Comparison of ENCODE assay signal across 1 cellular context in genomic region chr17:45247429-45248131, GRCh38.
A peak's percentile ranks its signal among the peaks of the same experiment; 100 is the strongest.
TF ChIP-seq lines count a peak whose summit lies in the region.

No MANE protein-coding gene starts in this region.

TF ChIP-seq in HepG2, 621 proteins besides CTCF, POLR2A, EP300 and RAD21 (continued from another document and continues in another):
- TF ChIP-seq CEBPZ (IDR thresholded peaks at IDR 0.05; ENCODE audit: low read length) (no peak), KDM2A (CRISPR knock-in tag; IDR thresholded peaks at IDR 0.05; ENCODE audit: borderline replicate concordance, low read depth) (peak; percentile 90; the same call in 1 of the 2 replicates), ZNF350 (CRISPR knock-in tag; IDR thresholded peaks at IDR 0.05; ENCODE audit: borderline replicate concordance, low read depth) (peak; percentile 48; the same call in 1 of the 2 replicates), KLF6 (CRISPR knock-in tag; IDR thresholded peaks at IDR 0.05) (no peak), BHLHE40 (IDR thresholded peaks at IDR 0.05; ENCODE audit: low read length) (no peak), ZNF224 (CRISPR knock-in tag; IDR thresholded peaks at IDR 0.05) (no peak), ZNF775 (CRISPR knock-in tag; IDR thresholded peaks at IDR 0.05; ENCODE audit: borderline replicate concordance) (no peak), ONECUT2 (CRISPR knock-in tag; IDR thresholded peaks at IDR 0.05) (peak; percentile 24; the same call in 1 of the 2 replicates), ZFY (CRISPR knock-in tag; IDR thresholded peaks at IDR 0.05) (peak; percentile 50), ZSCAN30 (CRISPR knock-in tag; IDR thresholded peaks at IDR 0.05) (no peak), ZNF10 (CRISPR knock-in tag; IDR thresholded peaks at IDR 0.05; ENCODE audit: borderline replicate concordance, low read depth) (no peak), SMARCE1 (IDR thresholded peaks at IDR 0.05; ENCODE audit: borderline replicate concordance) (no peak), TOPORS (CRISPR knock-in tag; IDR thresholded peaks at IDR 0.05) (0 out of 2 replicates have a peak, but pooled peaks have one; percentile 27), ATM (IDR thresholded peaks at IDR 0.05; ENCODE audit: borderline replicate concordance) (no peak), MBNL3 (CRISPR knock-in tag; conservative IDR thresholded peaks at IDR 0.05) (no peak), FLYWCH1 (CRISPR knock-in tag; IDR thresholded peaks at IDR 0.05) (no peak), SIN3A (IDR thresholded peaks at IDR 0.05; ENCODE audit: borderline replicate concordance, low read depth, low read length) (peak; percentile 57; the same call in 1 of the 2 replicates), ZSCAN29 (CRISPR knock-in tag; conservative IDR thresholded peaks at IDR 0.05) (0 out of 2 replicates have a peak, but pooled peaks have one; percentile 5), ZNF629 (CRISPR knock-in tag; conservative IDR thresholded peaks at IDR 0.05) (no peak), ZSCAN21 (CRISPR knock-in tag; IDR thresholded peaks at IDR 0.05; ENCODE audit: borderline replicate concordance) (peak; percentile 34; the same call in 1 of the 2 replicates), SP140L (CRISPR knock-in tag; IDR thresholded peaks at IDR 0.05; ENCODE audit: borderline replicate concordance) (no peak), DDIT3 (CRISPR knock-in tag; IDR thresholded peaks at IDR 0.05) (no peak), ZFP62 (CRISPR knock-in tag; IDR thresholded peaks at IDR 0.05) (no peak), ZNF496 (CRISPR knock-in tag; IDR thresholded peaks at IDR 0.05; ENCODE audit: insufficient replicate concordance) (no peak), HDAC1 (CRISPR knock-in tag; IDR thresholded peaks at IDR 0.05) (peak; percentile 55; the same call in 1 of the 2 replicates), ZNF329 (CRISPR knock-in tag; IDR thresholded peaks at IDR 0.05; ENCODE audit: low read depth) (no peak), ZBTB40 (IDR thresholded peaks at IDR 0.05) (no peak), ZBTB40 (CRISPR knock-in tag; IDR thresholded peaks at IDR 0.05) (no peak), HDAC2 (CRISPR knock-in tag; IDR thresholded peaks at IDR 0.05) (no peak), ZNF281 (CRISPR knock-in tag; IDR thresholded peaks at IDR 0.05; ENCODE audit: borderline replicate concordance) (peak; percentile 43; the same call in 1 of the 2 replicates), ZNF407 (CRISPR knock-in tag; IDR thresholded peaks at IDR 0.05; ENCODE audit: not compliant biosample characterization) (peak; percentile 32), KAT2B (IDR thresholded peaks at IDR 0.05; ENCODE audit: borderline replicate concordance, low read depth, low read length) (no peak), ZNF607 (CRISPR knock-in tag; IDR thresholded peaks at IDR 0.05; ENCODE audit: borderline replicate concordance) (peak; percentile 86)
